In the genomic region with DNA sequence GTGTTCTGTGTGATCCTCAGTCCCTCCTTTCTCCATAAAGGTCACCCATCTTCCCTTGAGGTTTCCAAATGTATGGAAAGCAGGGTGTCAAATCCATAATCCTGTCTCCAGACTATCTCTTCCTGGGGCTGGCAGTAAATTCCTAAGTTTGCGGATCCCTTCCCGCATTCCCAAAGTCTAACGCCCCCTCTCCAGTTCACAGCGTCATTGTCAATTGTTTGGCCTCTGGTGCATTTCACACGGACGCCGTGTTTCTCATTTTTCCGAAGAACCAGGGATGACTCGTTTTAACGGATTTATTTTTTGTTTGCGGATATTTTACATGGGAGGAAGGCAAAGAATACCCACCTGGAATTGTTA, we compare ENCODE assay signal across 11 cellular contexts. TPM values are rescaled to one million over a fixed set of nuclear protein-coding genes. Genes with fewer than 3 reads are reported as not detected.
DNase-seq lines count a peak whose midpoint lies in the region; ATAC-seq and TF ChIP-seq lines count a peak whose summit lies in the region.
"Had no signal": no experiment of that assay in that cellular context is flagged by ENCODE, and none has a peak within 500 bp of the region (broad histone marks: within the 10 kb centered on the region; RNA-seq: fewer than 3 reads in every experiment).

No MANE protein-coding gene starts in this region.

- in situ Hi-C loops in gastrocnemius medialis (cut with MboI; ENCODE audit: low sequenced_read_pairs in 4 of 4): no loop called here

- no peak for DNase-seq in activated CD8-positive, alpha-beta T cell treated with anti-CD3 and anti-CD28 coated beads, Interleukin-2, amount 10 ng/mL, durations not matched to agents 7 days and 5 days
- no peak for DNase-seq in glutamatergic neuron
- DNase-seq in gastrocnemius medialis: no peak
- DNase-seq in NCI-H2196 (lab: John Stamatoyannopoulos, UW; ENCODE audit: unreplicated experiment): no peak
- DNase-seq in GM10248 (ENCODE audit: extremely low spot score): no peak
- DNase-seq in NCI-H2029 treated with DMSO at 0.1 percent for 48 hours (lab: John Stamatoyannopoulos, UW): no peak
- no peak for DNase-seq in cerebellum (ENCODE audit: low spot score)
- DNase-seq: kidney glomerular epithelial cell, NCI-H526 had no signal

- intact Hi-C loops in gastrocnemius medialis (cut with DNase I; ENCODE audit: low total_unique reads): no loop called here

- TF ChIP-seq POLR2A in gastrocnemius medialis (IDR thresholded peaks at IDR 0.05): no peak

- peak overlapping the region; percentile 56 for H3K4me3 Mint-ChIP-seq in activated CD8-positive, alpha-beta T cell treated with anti-CD3 and anti-CD28 coated beads, Interleukin-2, amount 10 ng/mL, durations not matched to agents 7 days and 5 days
- peak overlapping the region; percentile 92 for H3K4me3 Mint-ChIP-seq in glutamatergic neuron (ENCODE audit: unreplicated experiment)

- no peaks in the 10 kb centered on the region for H3K27me3 Mint-ChIP-seq in activated CD8-positive, alpha-beta T cell treated with anti-CD3 and anti-CD28 coated beads, Interleukin-2, amount 10 ng/mL, durations not matched to agents 7 days and 5 days (ENCODE audit: low read depth)
- H3K27me3 Mint-ChIP-seq in glutamatergic neuron (ENCODE audit: unreplicated experiment): peaks cover 2% of the 10 kb centered on the region

- H3K36me3 Mint-ChIP-seq in activated CD8-positive, alpha-beta T cell treated with anti-CD3 and anti-CD28 coated beads, Interleukin-2, amount 10 ng/mL, durations not matched to agents 7 days and 5 days (ENCODE audit: low read depth): peaks cover 58% of the 10 kb centered on the region
- H3K36me3 Mint-ChIP-seq in glutamatergic neuron (ENCODE audit: unreplicated experiment): peaks cover 31% of the 10 kb centered on the region

- H3K27me3 ChIP-seq in gastrocnemius medialis: no peaks in the 10 kb centered on the region

- peaks cover 21% of the 10 kb centered on the region for H3K4me1 Mint-ChIP-seq in activated CD8-positive, alpha-beta T cell treated with anti-CD3 and anti-CD28 coated beads, Interleukin-2, amount 10 ng/mL, durations not matched to agents 7 days and 5 days (ENCODE audit: low read depth)
- peaks cover 5% of the 10 kb centered on the region for H3K4me1 Mint-ChIP-seq in glutamatergic neuron (ENCODE audit: low read depth, unreplicated experiment)

- H3K9me3 Mint-ChIP-seq in activated CD8-positive, alpha-beta T cell treated with anti-CD3 and anti-CD28 coated beads, Interleukin-2, amount 10 ng/mL, durations not matched to agents 7 days and 5 days (ENCODE audit: insufficient read depth): peaks cover 45% of the 10 kb centered on the region
- peaks cover 11% of the 10 kb centered on the region for H3K9me3 Mint-ChIP-seq in glutamatergic neuron (ENCODE audit: unreplicated experiment)

- H3K9me3 ChIP-seq in ES-I3 (ENCODE audit: control insufficient read depth, insufficient read depth, low read length) (peaks cover 13% of the 10 kb centered on the region; the same call in 1 of the 2 replicates), gastrocnemius medialis (peaks cover 3 to 38% (median 10%) of the 10 kb centered on the region in 3 donors)

- CTCF ChIA-PET in activated CD8-positive, alpha-beta T cell treated with anti-CD3 and anti-CD28 coated beads, Interleukin-2, amount 10 ng/mL, durations not matched to agents 7 days and 5 days (lab: Charles Lee): no interaction called here
- CTCF ChIA-PET in GM10248 (lab: Yijun Ruan, JAX): no interaction called here

- no peak for ATAC-seq in activated CD8-positive, alpha-beta T cell treated with anti-CD3 and anti-CD28 coated beads, Interleukin-2, amount 10 ng/mL, durations not matched to agents 7 days and 5 days
- ATAC-seq in gastrocnemius medialis: no peak
- ATAC-seq: GM12878 had no signal

- no peak for TF ChIP-seq CTCF in glutamatergic neuron (IDR thresholded peaks at IDR 0.05; ENCODE audit: partially characterized antibody, unreplicated experiment)
- TF ChIP-seq CTCF in gastrocnemius medialis (IDR thresholded peaks at IDR 0.05 in 4 of 5, conservative IDR thresholded peaks at IDR 0.05 in 1 of 5): no peak
- no peak for TF ChIP-seq CTCF in GM10248 (IDR thresholded peaks at IDR 0.05; ENCODE audit: control extremely low read depth, extremely low read depth, low read depth, missing control alignments)

- H3K4me3 ChIP-seq in gastrocnemius medialis: peak overlapping the region; percentile 34 to 50 (median 49)
- H3K4me3 ChIP-seq: GM12878 had no signal

- no peak overlapping the region for H3K27ac ChIP-seq in gastrocnemius medialis

- peak overlapping the region; percentile 24; the same call in 1 of the 2 replicates for H3K9ac ChIP-seq in ES-I3 (ENCODE audit: low read depth, low read length)

- POLR2A ChIA-PET in activated CD8-positive, alpha-beta T cell treated with anti-CD3 and anti-CD28 coated beads, Interleukin-2, amount 10 ng/mL, durations not matched to agents 7 days and 5 days (lab: Charles Lee): no interaction called here
- POLR2A ChIA-PET in GM10248 (lab: Yijun Ruan, JAX): no interaction called here

- peak overlapping the region; percentile 60 for H3K27ac Mint-ChIP-seq in activated CD8-positive, alpha-beta T cell treated with anti-CD3 and anti-CD28 coated beads, Interleukin-2, amount 10 ng/mL, durations not matched to agents 7 days and 5 days
- peak overlapping the region; percentile 59 for H3K27ac Mint-ChIP-seq in glutamatergic neuron (ENCODE audit: unreplicated experiment)

- no peaks in the 10 kb centered on the region for H3K4me1 ChIP-seq in ES-I3 (ENCODE audit: insufficient read depth, low read length)
- no peaks in the 10 kb centered on the region for H3K4me1 ChIP-seq in gastrocnemius medialis

- H3K36me3 ChIP-seq in ES-I3 (ENCODE audit: insufficient read depth, low read length): no peaks in the 10 kb centered on the region
- H3K36me3 ChIP-seq in gastrocnemius medialis: peaks cover 6 to 24% of the 10 kb centered on the region in 2 donors

RNA-seq across cellular contexts. Expression of gene ZNF136, which starts 32.6 kb away (rescaled TPM):
- 10 to 100 TPM; 13.9 to 14.7 TPM for total RNA-seq in activated CD8-positive, alpha-beta T cell treated with anti-CD3 and anti-CD28 coated beads, Interleukin-2, amount 10 ng/mL, durations not matched to agents 7 days and 5 days
- total RNA-seq in glutamatergic neuron (ENCODE audit: unreplicated experiment) (15.5 TPM), gastrocnemius medialis (1 to 10 TPM; 1.4 to 2.2 (median 1.8) TPM), cerebellum (23.9 TPM)

RNA-seq across cellular contexts. Expression of gene ZNF625, which starts 38.9 kb away (rescaled TPM):
- total RNA-seq in activated CD8-positive, alpha-beta T cell treated with anti-CD3 and anti-CD28 coated beads, Interleukin-2, amount 10 ng/mL, durations not matched to agents 7 days and 5 days: 1 to 10 TPM; 2.9 to 5.2 TPM
- total RNA-seq in glutamatergic neuron (ENCODE audit: unreplicated experiment) (25.1 TPM), gastrocnemius medialis (1 to 10 TPM in 1 of 4 donors, under 1 TPM in 3; 0.22 to 1.4 (median 0.50) TPM), cerebellum (23.8 TPM)

RNA-seq across cellular contexts. Expression of gene ZNF20, which starts 55.3 kb away (rescaled TPM):
- total RNA-seq in activated CD8-positive, alpha-beta T cell treated with anti-CD3 and anti-CD28 coated beads, Interleukin-2, amount 10 ng/mL, durations not matched to agents 7 days and 5 days: 1 to 10 TPM; 3.2 to 4.1 TPM
- total RNA-seq in glutamatergic neuron (ENCODE audit: unreplicated experiment) (8.1 TPM), gastrocnemius medialis (under 1 TPM in 3 of 4 donors, not detected in 1; 0.29 to 0.78 (median 0.41) TPM), cerebellum (8.7 TPM)
